Comparison of ENCODE assay signal across 12 cellular contexts in the genomic region with DNA sequence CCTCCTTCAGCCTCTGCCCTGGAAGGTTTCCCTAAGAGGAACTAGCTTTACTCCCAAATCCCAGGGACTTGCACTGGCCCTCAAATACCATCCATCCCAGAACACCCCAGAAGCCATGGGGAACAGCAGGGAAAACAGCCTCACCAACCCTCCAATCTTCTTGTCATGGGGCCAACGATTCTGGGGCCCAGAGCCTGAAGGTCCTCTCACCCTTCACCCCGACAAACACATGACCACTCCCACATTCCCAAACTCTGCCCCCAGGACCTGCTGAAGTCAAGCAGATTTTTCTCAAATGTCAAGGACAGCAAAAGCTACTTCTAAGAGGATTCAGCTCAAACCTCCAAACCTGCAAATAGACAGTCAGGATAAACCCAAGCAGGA.
DNase-seq lines count a peak whose midpoint lies in the region; ATAC-seq and TF ChIP-seq lines count a peak whose summit lies in the region.
"Had no signal": no experiment of that assay in that cellular context is flagged by ENCODE, and none has a peak within 500 bp of the region (broad histone marks: within the 10 kb centered on the region; RNA-seq: fewer than 3 reads in every experiment).

No MANE protein-coding gene starts in this region.

- no peak overlapping the region for H4K5ac ChIP-seq in H9 (ENCODE audit: insufficient read length, low read depth, low read length)

- no peak overlapping the region for H2BK12ac ChIP-seq in H9 (ENCODE audit: insufficient read length, low read depth, low read length)

- H3K56ac ChIP-seq in H9 (ENCODE audit: insufficient read length, low read depth, low read length), result no peak overlapping the region

- H3K36me3 ChIP-seq in cardiac muscle cell (no peaks in the 10 kb centered on the region), parathyroid adenoma (ENCODE audit: control insufficient read depth, insufficient read depth, low read length) (no peaks in the 10 kb centered on the region), vagina (no peaks in the 10 kb centered on the region)

- H2AK5ac ChIP-seq in H9 (ENCODE audit: insufficient read length, low read length), result no peak overlapping the region

- H3K9me3 Mint-ChIP-seq in H9, result no peaks in the 10 kb centered on the region

- peaks cover 3% of the 10 kb centered on the region; the same call in 1 of the 2 replicates for H3K27me3 Mint-ChIP-seq in H9 (ENCODE audit: low read depth)

- H3K23me2 ChIP-seq in H9 (ENCODE audit: insufficient read length, low read depth, low read length, poor library complexity, severe bottlenecking), result no peaks in the 10 kb centered on the region

- intact Hi-C loops in left ventricle myocardium superior (cut with micrococcal nuclease) (no loop called here), vagina (cut with DNase I) (loop anchor here (10.0 kb wide), 1 partner anchor 48 kb away; no protein-coding TSS in a partner anchor)

- ATAC-seq in left ventricle myocardium superior, result no peak
- ATAC-seq in foreskin keratinocyte, result no peak
- ATAC-seq in GM18520 (IDR thresholded peaks at IDR 0.05; ENCODE audit: unreplicated experiment), result no peak

- H3T11ph ChIP-seq in H9 (ENCODE audit: low read length), result no peak overlapping the region

- no peak overlapping the region for H3K18ac ChIP-seq in H9 (ENCODE audit: insufficient read length, low read depth, low read length)

- no CpG with 5 or more reads among the region's 2 CpGs for WGBS in H9 (ENCODE audit: extremely low coverage, insufficient read length, low lambda C conversion rate)

- H3K79me1 ChIP-seq in H9 (ENCODE audit: insufficient read depth, low read depth, low read length, poor library complexity, severe bottlenecking), result no peaks in the 10 kb centered on the region

- TF ChIP-seq POLR2A in vagina (IDR thresholded peaks at IDR 0.05), result no peak

- H3K4me1 Mint-ChIP-seq in H9, result peaks cover 45 to 59% of the 10 kb centered on the region in 2 experiments

- H3K4me3 ChIP-seq in cardiac muscle cell (no peak overlapping the region), parathyroid adenoma (ENCODE audit: low read depth, low read length) (no peak overlapping the region), vagina (no peak overlapping the region)

- H3K36me3 Mint-ChIP-seq in H9 (ENCODE audit: insufficient read depth in 1 of 3, low read depth in 3 of 3), result no peaks in the 10 kb centered on the region; a peak in 1 of 7 replicates

- H3K4me3 Mint-ChIP-seq in H9, result no peak overlapping the region

- no peak overlapping the region for H3K4ac ChIP-seq in H9 (ENCODE audit: low read depth, low read length)

- no peak overlapping the region for H2BK120ac ChIP-seq in H9 (ENCODE audit: low read depth, low read length, poor library complexity, severe bottlenecking)

- H3K23ac ChIP-seq in H9 (ENCODE audit: insufficient read length, low read depth, low read length), result no peak overlapping the region

- H3K27me3 ChIP-seq in cardiac muscle cell, result no peaks in the 10 kb centered on the region
- no peaks in the 10 kb centered on the region for H3K27me3 ChIP-seq in foreskin keratinocyte
- no peaks in the 10 kb centered on the region for H3K27me3 ChIP-seq in parathyroid adenoma (ENCODE audit: control insufficient read depth, insufficient read depth, low read length)
- H3K27me3 ChIP-seq in vagina, result no peaks in the 10 kb centered on the region
- H3K27me3 ChIP-seq in H9 (ENCODE audit: insufficient read depth, low read length), result no peaks in the 10 kb centered on the region

- TF ChIP-seq CTCF in cardiac muscle cell (IDR thresholded peaks at IDR 0.05; ENCODE audit: low read depth, low read length) (no peak), foreskin keratinocyte (conservative IDR thresholded peaks at IDR 0.05) (no peak), parathyroid adenoma (IDR thresholded peaks at IDR 0.05) (no peak), vagina (IDR thresholded peaks at IDR 0.05) (no peak), H9 (conservative IDR thresholded peaks at IDR 0.05) (no peak)

- no peaks in the 10 kb centered on the region for H3K9me3 ChIP-seq in cardiac muscle cell (ENCODE audit: low read depth)
- H3K9me3 ChIP-seq in parathyroid adenoma (ENCODE audit: control insufficient read depth, low read length), result no peaks in the 10 kb centered on the region
- no peaks in the 10 kb centered on the region for H3K9me3 ChIP-seq in vagina
- no peaks in the 10 kb centered on the region for H3K9me3 ChIP-seq in H9 (ENCODE audit: control insufficient read depth, low read depth, low read length)

- H3K4me2 ChIP-seq in parathyroid adenoma (ENCODE audit: low read length), result no peak overlapping the region
- no peak overlapping the region for H3K4me2 ChIP-seq in H9 (ENCODE audit: insufficient read depth, insufficient read length, low read length)

- no peak overlapping the region for H2BK20ac ChIP-seq in H9 (ENCODE audit: low read depth, low read length, poor library complexity, severe bottlenecking)

- H4K8ac ChIP-seq in H9 (replicated peaks; ENCODE audit: insufficient read length, low read depth, low read length), result no peak overlapping the region

- no peak overlapping the region; the same call in 1 of the 2 replicates for H3K14ac ChIP-seq in H9 (ENCODE audit: insufficient read depth, low read length)

- no peak overlapping the region for H4K91ac ChIP-seq in H9 (ENCODE audit: insufficient read length, low read depth, low read length)

- H3K79me2 ChIP-seq in parathyroid adenoma (no peaks in the 10 kb centered on the region), H9 (ENCODE audit: insufficient read depth, low read length) (no peaks in the 10 kb centered on the region)

- H3K9ac ChIP-seq in parathyroid adenoma (no peak overlapping the region), H9 (ENCODE audit: extremely low read depth, insufficient read length, low read length) (no peak overlapping the region)

- no peak overlapping the region for H2BK5ac ChIP-seq in H9 (ENCODE audit: insufficient read length, low read length)

- H2BK15ac ChIP-seq in H9 (ENCODE audit: low read depth, low read length), result no peak overlapping the region

- no peaks in the 10 kb centered on the region for H4K20me1 ChIP-seq in H9 (ENCODE audit: control insufficient read depth, insufficient read depth, insufficient read length)

- H2AFZ ChIP-seq in parathyroid adenoma (no peak overlapping the region), H9 (ENCODE audit: low read length) (no peak overlapping the region)

- H3K4me1 ChIP-seq in cardiac muscle cell (ENCODE audit: low read depth), result peaks cover 34% of the 10 kb centered on the region
- peaks cover 40% of the 10 kb centered on the region for H3K4me1 ChIP-seq in foreskin keratinocyte
- peaks cover 9% of the 10 kb centered on the region for H3K4me1 ChIP-seq in parathyroid adenoma
- H3K4me1 ChIP-seq in vagina, result peaks cover 95% of the 10 kb centered on the region
- no peaks in the 10 kb centered on the region; the same call in 1 of the 2 replicates for H3K4me1 ChIP-seq in H9 (ENCODE audit: insufficient read depth, low read length)

- H3K27ac ChIP-seq in cardiac muscle cell (peak overlapping the region; percentile 70), foreskin keratinocyte (peak overlapping the region; percentile 97), parathyroid adenoma (peak overlapping the region; percentile 20), vagina (peak overlapping the region; percentile 82), H9 (ENCODE audit: insufficient read length, low read depth, low read length) (no peak overlapping the region)

- no peak for DNase-seq in cardiac muscle cell (ENCODE audit: low read depth in 1 of 2, low spot score in 1 of 2)
- no peak for DNase-seq in left ventricle myocardium superior
- DNase-seq in foreskin keratinocyte, result no peak
- DNase-seq in vagina (ENCODE audit: extremely low spot score in 2 of 2), result no peak
- DNase-seq in H9, result no peak
- no peak for DNase-seq in NCI-H748 treated with DMSO at 0.1 percent for 48 hours (lab: John Stamatoyannopoulos, UW)
- DNase-seq: activated CD4-positive, CD25-positive, alpha-beta regulatory T cell; activated gamma-delta T cell; Karpas-422; NCI-H2171 had no signal

- H3K27ac Mint-ChIP-seq in H9, result no peak overlapping the region; a peak in 1 of 7 replicates
